Comparison of ENCODE assay signal across 13 cellular contexts in the genomic region with DNA sequence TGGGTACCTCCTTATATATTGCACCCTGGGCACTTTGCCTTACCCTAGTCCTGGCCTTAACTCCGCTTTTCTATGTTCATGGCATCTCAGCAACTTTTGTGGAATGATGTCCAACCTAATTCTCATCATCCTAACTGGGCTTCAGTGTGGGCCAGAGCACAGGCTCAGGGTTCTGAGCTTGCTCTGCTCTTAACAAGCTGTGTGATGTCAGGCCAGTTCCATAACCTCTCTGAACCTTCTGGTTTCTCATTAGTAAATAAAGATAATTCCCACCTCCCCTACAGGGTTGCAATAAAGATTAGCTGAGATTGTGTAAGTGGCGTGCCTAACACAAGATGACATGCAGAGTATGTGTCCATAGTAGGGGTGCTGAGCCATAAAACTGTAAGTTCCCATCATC. TPM values are rescaled to one million over a fixed set of nuclear protein-coding genes. Genes with fewer than 3 reads are reported as not detected.
DNase-seq lines count a peak whose midpoint lies in the region; ATAC-seq and TF ChIP-seq lines count a peak whose summit lies in the region.
"Had no signal": no experiment of that assay in that cellular context is flagged by ENCODE, and none has a peak within 500 bp of the region (broad histone marks: within the 10 kb centered on the region; RNA-seq: fewer than 3 reads in every experiment).

No MANE protein-coding gene starts in this region.

- H4K20me1 ChIP-seq in BLaER1 treated with 17β-estradiol and CSF1 and Interleukin-3, amounts not matched to agents 10 nM and 100 nM = peaks cover 0 to 5% (median 0%) of the 10 kb centered on the region in 11 experiments; a peak in 1 of 22 replicates

- WGBS in endodermal cell (ENCODE audit: insufficient coverage in 1 of 2, insufficient read length in 1 of 2), 2 experiments = 93 to 94% methylated on average over 2 of the region's 2 CpGs
- WGBS in heart right ventricle, 2 donors = 82 to 90% methylated on average over 2 of the region's 2 CpGs

- no peaks in the 10 kb centered on the region for H3K36me3 Mint-ChIP-seq in CD8-positive, alpha-beta T cell
- peaks cover 7% of the 10 kb centered on the region for H3K36me3 Mint-ChIP-seq in endodermal cell (ENCODE audit: low read depth)
- H3K36me3 Mint-ChIP-seq: naive B cell had no signal

- intact Hi-C loops in CD8-positive, alpha-beta T cell (cut with DNase I, micrococcal nuclease) = loop anchor here (5.0 kb wide), 3 partner anchors 58 to 103 kb away; no protein-coding TSS in a partner anchor
- intact Hi-C loops in left colon (cut with DNase I, micrococcal nuclease) (no loop called here), heart right ventricle (cut with DNase I) (no loop called here), left cardiac atrium (cut with DNase I) (no loop called here)

- H3K27me3 ChIP-seq in BLaER1 treated with 17β-estradiol and CSF1 and Interleukin-3, amounts not matched to agents 10 nM and 100 nM = peaks cover 0 to 5% (median 0%) of the 10 kb centered on the region in 11 experiments; a peak in 1 of 22 replicates
- no peaks in the 10 kb centered on the region for H3K27me3 ChIP-seq in CD8-positive, alpha-beta T cell (ENCODE audit: insufficient read depth, low read length)
- H3K27me3 ChIP-seq in endodermal cell (ENCODE audit: control insufficient read depth, insufficient read depth, low read length, poor library complexity, severe bottlenecking) (no peaks in the 10 kb centered on the region), heart right ventricle (no peaks in the 10 kb centered on the region)
- H3K27me3 ChIP-seq: MG63, tibial nerve had no signal

- H3K4me3 ChIP-seq in BLaER1 treated with 17β-estradiol and CSF1 and Interleukin-3, amounts not matched to agents 10 nM and 100 nM = peak overlapping the region in 1 of 10 experiments; percentile 26; a peak in 1 of 20 replicates
- H3K4me3 ChIP-seq in CD8-positive, alpha-beta T cell (ENCODE audit: low read depth, low read length) = peak overlapping the region; percentile 6
- H3K4me3 ChIP-seq in endodermal cell (ENCODE audit: low read length) (no peak overlapping the region), heart right ventricle (no peak overlapping the region)
- H3K4me3 ChIP-seq: MG63, tibial nerve had no signal

- peaks cover 38 to 72% (median 43%) of the 10 kb centered on the region in 10 experiments for H3K4me1 ChIP-seq in BLaER1 treated with 17β-estradiol and CSF1 and Interleukin-3, amounts not matched to agents 10 nM and 100 nM
- H3K4me1 ChIP-seq in CD8-positive, alpha-beta T cell (ENCODE audit: insufficient read depth, low read length) = peaks cover 47% of the 10 kb centered on the region
- H3K4me1 ChIP-seq in endodermal cell (ENCODE audit: control insufficient read depth, insufficient read depth, low read length) = no peaks in the 10 kb centered on the region
- H3K4me1 ChIP-seq in heart right ventricle = peaks cover 0 to 42% (median 5%) of the 10 kb centered on the region in 9 donors
- H3K4me1 ChIP-seq: tibial nerve had no signal

- peak overlapping the region in 9 of 11 experiments; percentile 23 to 85 (median 71); a peak in 17 of 22 replicates for H3K27ac ChIP-seq in BLaER1 treated with 17β-estradiol and CSF1 and Interleukin-3, amounts not matched to agents 10 nM and 100 nM
- H3K27ac ChIP-seq in CD8-positive, alpha-beta T cell (ENCODE audit: low read depth, low read length) = no peak overlapping the region
- H3K27ac ChIP-seq in endodermal cell (ENCODE audit: low read depth, low read length) (no peak overlapping the region), heart right ventricle (peak overlapping the region in 1 of 10 donors; percentile 55)

- H3K27me3 Mint-ChIP-seq in CD8-positive, alpha-beta T cell (ENCODE audit: low read depth) = no peaks in the 10 kb centered on the region
- H3K27me3 Mint-ChIP-seq in endodermal cell (ENCODE audit: insufficient read depth) = no peaks in the 10 kb centered on the region
- H3K27me3 Mint-ChIP-seq: naive B cell had no signal

- no peak for ATAC-seq in CD8-positive, alpha-beta T cell
- peak; percentile 44 for ATAC-seq in left colon
- ATAC-seq in heart right ventricle = no peak
- no peak for ATAC-seq in left cardiac atrium

- no peak for DNase-seq in CD8-positive, alpha-beta T cell
- DNase-seq in SKM-1 treated with dmso at 0.1 percent for 144 hours (lab: John Stamatoyannopoulos, UW; ENCODE audit: unreplicated experiment) (peak; percentile 75), left colon (no peak), endodermal cell (no peak), HCEC 1CT (no peak), heart right ventricle (no peak), left cardiac atrium (no peak)
- DNase-seq: activated CD8-positive, alpha-beta memory T cell treated with anti-CD3 and anti-CD28 coated beads, Interleukin-2, amount 50 U/mL, for 4 hours; C1 segment of cervical spinal cord; MG63; naive B cell had no signal

- POLR2A ChIA-PET in CD8-positive, alpha-beta T cell (lab: Charles Lee) = interaction anchor here (1.2 kb wide), 1 partner anchor 12 kb away, joined by 4 read pairs; no protein-coding TSS in a partner anchor

- TF ChIP-seq CTCF in CD8-positive, alpha-beta T cell (IDR thresholded peaks at IDR 0.05) = no peak
- TF ChIP-seq CTCF in endodermal cell (conservative IDR thresholded peaks at IDR 0.05) (no peak), heart right ventricle (IDR thresholded peaks at IDR 0.05) (no peak)

- CTCF ChIA-PET in CD8-positive, alpha-beta T cell (lab: Charles Lee) = interaction anchor here (1.3 kb wide), 1 partner anchor 101 kb away, joined by 4 read pairs; no protein-coding TSS in a partner anchor

- H3K4me3 Mint-ChIP-seq in CD8-positive, alpha-beta T cell = peak overlapping the region; percentile 71
- no peak overlapping the region for H3K4me3 Mint-ChIP-seq in endodermal cell

- no peaks in the 10 kb centered on the region for H3K36me3 ChIP-seq in BLaER1 treated with 17β-estradiol and CSF1 and Interleukin-3, amounts not matched to agents 10 nM and 100 nM
- H3K36me3 ChIP-seq in CD8-positive, alpha-beta T cell (ENCODE audit: insufficient read depth, low read length) = no peaks in the 10 kb centered on the region
- no peaks in the 10 kb centered on the region for H3K36me3 ChIP-seq in endodermal cell (ENCODE audit: control insufficient read depth, insufficient read depth, low read length)
- H3K36me3 ChIP-seq in heart right ventricle = no peaks in the 10 kb centered on the region
- H3K36me3 ChIP-seq: MG63, tibial nerve had no signal

- H3K4me2 ChIP-seq in BLaER1 treated with 17β-estradiol and CSF1 and Interleukin-3, amounts not matched to agents 10 nM and 100 nM = peak overlapping the region; percentile 62 to 93 (median 76)

- H3K9ac ChIP-seq in BLaER1 treated with 17β-estradiol and CSF1 and Interleukin-3, amounts not matched to agents 10 nM and 100 nM = peak overlapping the region in 2 of 11 experiments; percentile 38 to 54; a peak in 4 of 22 replicates
- no peak overlapping the region for H3K9ac ChIP-seq in endodermal cell (ENCODE audit: extremely low read depth, low read length, poor library complexity, severe bottlenecking)

- H3K9me3 ChIP-seq in BLaER1 treated with 17β-estradiol and CSF1 and Interleukin-3, amounts not matched to agents 10 nM and 100 nM (replicated peaks in 1 of 11) = peaks cover 0 to 16% (median 3%) of the 10 kb centered on the region in 11 experiments; a peak in 9 of 22 replicates
- H3K9me3 ChIP-seq in CD8-positive, alpha-beta T cell (ENCODE audit: low read length) = no peaks in the 10 kb centered on the region
- H3K9me3 ChIP-seq in endodermal cell (ENCODE audit: control insufficient read depth, low read length) (no peaks in the 10 kb centered on the region), heart right ventricle (no peaks in the 10 kb centered on the region)
- H3K9me3 ChIP-seq: MG63, tibial nerve had no signal

- peaks cover 62% of the 10 kb centered on the region for H3K4me1 Mint-ChIP-seq in CD8-positive, alpha-beta T cell (ENCODE audit: low read depth)
- H3K4me1 Mint-ChIP-seq in endodermal cell = no peaks in the 10 kb centered on the region

- H3K27ac Mint-ChIP-seq in CD8-positive, alpha-beta T cell = peak overlapping the region; percentile 76
- no peak overlapping the region for H3K27ac Mint-ChIP-seq in endodermal cell

- no peaks in the 10 kb centered on the region for H3K9me3 Mint-ChIP-seq in CD8-positive, alpha-beta T cell
- no peaks in the 10 kb centered on the region for H3K9me3 Mint-ChIP-seq in endodermal cell
- H3K9me3 Mint-ChIP-seq: naive B cell had no signal

RNA-seq across cellular contexts. Expression of a gene that starts 36.4 kb away (rescaled TPM):
- not detected for total RNA-seq in CD8-positive, alpha-beta T cell
- 10 to 100 TPM; 89.3 to 97.0 TPM for total RNA-seq in left colon
- total RNA-seq in endodermal cell = 10 to 100 TPM in 1 of 2 donors, 1 to 10 TPM in 1; 8.9 to 13.1 TPM
- 0.68 TPM for polyA plus RNA-seq in endodermal cell (2013, experiment 1 of 2)
- polyA plus RNA-seq in endodermal cell (2013, experiment 2 of 2) = 0.37 TPM
- 1 to 10 TPM in 1 of 10 donors, under 1 TPM in 9; 0.15 to 2.8 (median 0.23) TPM for total RNA-seq in heart right ventricle
- under 1 TPM; 0.37 to 0.52 TPM for polyA plus RNA-seq in heart right ventricle
- total RNA-seq in left cardiac atrium = 1 to 10 TPM in 1 of 2 donors, under 1 TPM in 1; 0.74 to 1.3 TPM

Comparison
In these comparisons a context has a peak if more than half of its experiments do, and no peak if none do; other contexts are left out.
1. H3K27ac ChIP-seq: peak in BLaER1 treated with 17β-estradiol and CSF1 and Interleukin-3, amounts not matched to agents 10 nM and 100 nM (9 of 11); none in CD8-positive, alpha-beta T cell (single experiment) and endodermal cell (single experiment).
2. RNA of a gene that starts 36.4 kb away (total RNA-seq): 89.3 to 97.0 TPM in left colon; 8.9 to 13.1 TPM in endodermal cell, 0.74 to 1.3 TPM in left cardiac atrium, 0.15 to 2.8 TPM in heart right ventricle and not detected in CD8-positive, alpha-beta T cell; every median in the first group is over 4 times any median in the second.
3. intact Hi-C loops: an anchor here in CD8-positive, alpha-beta T cell (5.0 kb wide); none called in left colon, heart right ventricle and left cardiac atrium.